Comparison of ENCODE assay signal across 1 cellular context in genomic region chr3:81048058-81048665, GRCh38.
TF ChIP-seq lines count a peak whose summit lies in the region.

No MANE protein-coding gene starts in this region.

TF ChIP-seq in SK-N-SH, 30 proteins besides CTCF, POLR2A, EP300 and RAD21 (continued from another document):
- TF ChIP-seq REST (IDR thresholded peaks at IDR 0.05; ENCODE audit: low read depth, low read length) (no peak), USF2 (IDR thresholded peaks at IDR 0.05; ENCODE audit: borderline replicate concordance, low read depth, low read length) (no peak), TCF12 (IDR thresholded peaks at IDR 0.05) (0 out of 2 replicates have a peak, but pooled peaks have one; percentile 9), FOSL2 (IDR thresholded peaks at IDR 0.05; ENCODE audit: borderline replicate concordance, low read depth) (no peak), SMC3 (IDR thresholded peaks at IDR 0.05; ENCODE audit: low read depth, low read length) (no peak), NRF1 (IDR thresholded peaks at IDR 0.05; ENCODE audit: low read depth, low read length) (no peak), GATA2 (CRISPR knock-in tag; IDR thresholded peaks at IDR 0.05) (peak; percentile 77)
TF ChIP-seq in SK-N-SH: peak in this region for 3.
